Comparison of ENCODE assay signal across 10 cellular contexts in genomic region chr2:42192642-42193566, GRCh38. TPM values are rescaled to one million over a fixed set of nuclear protein-coding genes. Genes with fewer than 3 reads are reported as not detected.
A peak's percentile ranks its signal among the peaks of the same experiment; 100 is the strongest.
DNase-seq lines count a peak whose midpoint lies in the region; ATAC-seq and TF ChIP-seq lines count a peak whose summit lies in the region.
"Had no signal": no experiment of that assay in that cellular context is flagged by ENCODE, and none has a peak within 500 bp of the region (broad histone marks: within the 10 kb centered on the region; RNA-seq: fewer than 3 reads in every experiment).

No MANE protein-coding gene starts in this region.

- H3K4me1 Mint-ChIP-seq in activated B cell treated with CpG ODN at 0.5 μM for 24 hours = peaks cover 70% of the 10 kb centered on the region

- peak overlapping the region; percentile 8 for H3K27ac ChIP-seq in parathyroid adenoma
- H3K27ac ChIP-seq: psoas muscle had no signal

- ATAC-seq in HG02678 (IDR thresholded peaks at IDR 0.05; ENCODE audit: unreplicated experiment) (peak; percentile 61), activated B cell treated with CpG ODN at 0.5 μM for 24 hours (ENCODE audit: low read depth) (no peak)
- ATAC-seq: psoas muscle had no signal

- H3K27me3 Mint-ChIP-seq in activated B cell treated with CpG ODN at 0.5 μM for 24 hours = no peaks in the 10 kb centered on the region

- H3K9ac ChIP-seq in parathyroid adenoma = no peak overlapping the region

- H3K27me3 ChIP-seq in parathyroid adenoma (ENCODE audit: control insufficient read depth, insufficient read depth, low read length) = no peaks in the 10 kb centered on the region

- CTCF ChIA-PET in activated B cell treated with CpG ODN at 0.5 μM for 24 hours (lab: Charles Lee) = interaction anchor here (4.4 kb wide), 1 partner anchor 97 kb away, joined by 104 read pairs; no protein-coding TSS in a partner anchor

- H3K36me3 Mint-ChIP-seq in activated B cell treated with CpG ODN at 0.5 μM for 24 hours (ENCODE audit: low read depth) = peaks cover 22% of the 10 kb centered on the region

- no peak overlapping the region for H3K4me2 ChIP-seq in parathyroid adenoma (ENCODE audit: low read length)

- H3K9me3 Mint-ChIP-seq in activated B cell treated with CpG ODN at 0.5 μM for 24 hours = no peaks in the 10 kb centered on the region

- peak; percentile 20 for DNase-seq in NCI-H82 (lab: John Stamatoyannopoulos, UW)
- no peak for DNase-seq in NCI-H82 treated with DMSO at 0.1 percent for 48 hours (lab: John Stamatoyannopoulos, UW; ENCODE audit: unreplicated experiment)
- no peak for DNase-seq in activated B cell treated with CpG ODN at 0.5 μM for 24 hours
- no peak for DNase-seq in AG08395 (ENCODE audit: low spot score)
- DNase-seq in DMS 273 (lab: John Stamatoyannopoulos, UW; ENCODE audit: unreplicated experiment) = no peak
- no peak for DNase-seq in HK-2 (ENCODE audit: unreplicated experiment)
- DNase-seq: NCI-H524 treated with DMSO at 0.1 percent for 48 hours, psoas muscle had no signal

- H3K79me2 ChIP-seq in parathyroid adenoma = peaks cover 42% of the 10 kb centered on the region

- H3K27ac Mint-ChIP-seq in activated B cell treated with CpG ODN at 0.5 μM for 24 hours = peak overlapping the region; percentile 37

- intact Hi-C loops in activated B cell treated with CpG ODN at 0.5 μM for 24 hours (cut with micrococcal nuclease) = loop anchor here (10.0 kb wide), 1 partner anchor 238 kb away; no protein-coding TSS in a partner anchor

- H3K9me3 ChIP-seq in parathyroid adenoma (ENCODE audit: control insufficient read depth, low read length) = no peaks in the 10 kb centered on the region
- H3K9me3 ChIP-seq: psoas muscle had no signal

- H3K4me3 Mint-ChIP-seq in activated B cell treated with CpG ODN at 0.5 μM for 24 hours = peak overlapping the region; percentile 32

- no peak overlapping the region for H3K4me3 ChIP-seq in parathyroid adenoma (ENCODE audit: low read depth, low read length)
- H3K4me3 ChIP-seq: psoas muscle had no signal

- H3K36me3 ChIP-seq in parathyroid adenoma (ENCODE audit: control insufficient read depth, insufficient read depth, low read length) = no peaks in the 10 kb centered on the region

- TF ChIP-seq CTCF in activated B cell treated with CpG ODN at 0.5 μM for 24 hours (IDR thresholded peaks at IDR 0.05) (no peak), parathyroid adenoma (IDR thresholded peaks at IDR 0.05) (no peak)

- POLR2A ChIA-PET in activated B cell treated with CpG ODN at 0.5 μM for 24 hours (lab: Charles Lee) = no interaction called here

- H3K4me1 ChIP-seq in parathyroid adenoma = peaks cover 16% of the 10 kb centered on the region
- H3K4me1 ChIP-seq: psoas muscle had no signal

- H2AFZ ChIP-seq in parathyroid adenoma = no peak overlapping the region

RNA-seq across cellular contexts. Expression of gene EML4, which starts 23.8 kb away (rescaled TPM):
- 83.2 and 95.8 TPM in 2 replicates for total RNA-seq in activated B cell treated with CpG ODN at 0.5 μM for 24 hours
